In genomic region chr19:36418287-36419001, GRCh38 we compare ENCODE assay signal across 8 cellular contexts. TPM values are rescaled to one million over a fixed set of nuclear protein-coding genes. Genes with fewer than 3 reads are reported as not detected.
DNase-seq lines count a peak whose midpoint lies in the region; ATAC-seq and TF ChIP-seq lines count a peak whose summit lies in the region.

Gene ZFP82, minus strand, starts transcription at chr19:36418644. Its CDS starts 8,855 bp downstream, at chr19:36409789.

- H3K27me3 ChIP-seq in adrenal gland (no peaks in the 10 kb centered on the region), prostate gland (replicated peaks; ENCODE audit: insufficient read depth) (no peaks in the 10 kb centered on the region), upper lobe of right lung (no peaks in the 10 kb centered on the region)

- peak; percentile 84 for DNase-seq in COLO668 (lab: John Stamatoyannopoulos, UW; ENCODE audit: unreplicated experiment)
- no peak for DNase-seq in LNCaP clone FGC (ENCODE audit: low read depth)
- peak; percentile 12 to 65 for DNase-seq in SW 1271 (lab: John Stamatoyannopoulos, UW)
- peak; percentile 74 to 85 (median 79) for DNase-seq in adrenal gland
- peak; percentile 94 for DNase-seq in left ventricle myocardium superior
- DNase-seq in prostate gland (ENCODE audit: low spot score), result peak; percentile 54
- peak; percentile 91 for DNase-seq in upper lobe of right lung

- H3K36me3 ChIP-seq in adrenal gland (replicated peaks in 1 of 2) (no peaks in the 10 kb centered on the region), prostate gland (no peaks in the 10 kb centered on the region), upper lobe of right lung (no peaks in the 10 kb centered on the region)

- TF ChIP-seq CTCF in LNCaP clone FGC (IDR thresholded peaks at IDR 0.05; ENCODE audit: control insufficient read depth, extremely low read depth, insufficient read depth) (0 out of 2 replicates have a peak, but pooled peaks have one; percentile 1), adrenal gland (IDR thresholded peaks at IDR 0.05) (peak in 1 of 6 experiments; percentile 9), prostate gland (IDR thresholded peaks at IDR 0.05) (no peak), upper lobe of right lung (IDR thresholded peaks at IDR 0.05) (no peak)

- no peaks in the 10 kb centered on the region for H3K9me3 ChIP-seq in adrenal gland (replicated peaks in 1 of 3)
- no peaks in the 10 kb centered on the region for H3K9me3 ChIP-seq in prostate gland
- no peaks in the 10 kb centered on the region for H3K9me3 ChIP-seq in upper lobe of right lung

- intact Hi-C loops in adrenal gland (cut with DNase I), result no loop called here
- intact Hi-C loops in left ventricle myocardium superior (cut with micrococcal nuclease), result no loop called here
- intact Hi-C loops in prostate gland (cut with DNase I), result no loop called here
- intact Hi-C loops in upper lobe of right lung (cut with DNase I), result no loop called here

- H3K4me3 ChIP-seq in LNCaP clone FGC (ENCODE audit: low read depth, low read length), result peak within 1 kb of the TSS; percentile 82
- H3K4me3 ChIP-seq in adrenal gland, result peak within 1 kb of the TSS; percentile 62 to 75 (median 66)
- peak within 1 kb of the TSS; percentile 64 to 65 for H3K4me3 ChIP-seq in prostate gland
- H3K4me3 ChIP-seq in upper lobe of right lung, result peak within 1 kb of the TSS; percentile 79

- peak; percentile 92 for ATAC-seq in GM21515 (IDR thresholded peaks at IDR 0.05; ENCODE audit: unreplicated experiment)
- peak; percentile 99 for ATAC-seq in left ventricle myocardium superior
- ATAC-seq in upper lobe of right lung, result peak; percentile 99

- peaks cover 6 to 24% of the 10 kb centered on the region in 2 donors for H3K4me1 ChIP-seq in adrenal gland (replicated peaks in 1 of 2)
- no peaks in the 10 kb centered on the region for H3K4me1 ChIP-seq in prostate gland (replicated peaks)
- H3K4me1 ChIP-seq in upper lobe of right lung, result peaks cover 11% of the 10 kb centered on the region

- H3K27ac ChIP-seq in adrenal gland, result peak within 1 kb of the TSS; percentile 25 to 94 (median 73)
- peak within 1 kb of the TSS; percentile 85 to 90 for H3K27ac ChIP-seq in prostate gland
- H3K27ac ChIP-seq in upper lobe of right lung, result peak within 1 kb of the TSS; percentile 91

- TF ChIP-seq POLR2A in adrenal gland (IDR thresholded peaks at IDR 0.05) (peak in 1 of 2 donors; percentile 68), prostate gland (IDR thresholded peaks at IDR 0.05) (peak; percentile 17)

- 0 to 1% (median 1%) methylated on average over 15 to 70 of the region's 70 CpGs for WGBS in adrenal gland, 4 donors
- under 1% methylated on average over 49 of the region's 70 CpGs for WGBS in prostate gland

RNA-seq across cellular contexts. Expression of gene ZFP82, which starts in this region (rescaled TPM):
- total RNA-seq in adrenal gland (1 to 10 TPM; 2.8 to 6.7 (median 4.6) TPM), left ventricle myocardium superior (5.0 TPM), prostate gland (1 to 10 TPM; 4.3 to 6.3 TPM), upper lobe of right lung (5.4 TPM)
- 1 to 10 TPM; 2.1 to 5.5 (median 2.7) TPM for polyA plus RNA-seq in adrenal gland
